26 cellular contexts compared by ENCODE assay signal in genomic region chrX:1182211-1182610, GRCh38. TPM values are rescaled to one million over a fixed set of nuclear protein-coding genes. Genes with fewer than 3 reads are reported as not detected.
DNase-seq lines count a peak whose midpoint lies in the region; ATAC-seq, FAIRE-seq and TF ChIP-seq lines count a peak whose summit lies in the region.
"Had no signal": no experiment of that assay in that cellular context is flagged by ENCODE, and none has a peak within 500 bp of the region (broad histone marks: within the 10 kb centered on the region; RNA-seq: fewer than 3 reads in every experiment).

No MANE protein-coding gene starts in this region.

- no peak for TF ChIP-seq CTCF in activated CD8-positive, alpha-beta T cell treated with anti-CD3 and anti-CD28 coated beads for 36 hours (IDR thresholded peaks at IDR 0.05)
- no peak for TF ChIP-seq CTCF in H1 (IDR thresholded peaks at IDR 0.05; ENCODE audit: control extremely low read depth in 1 of 3, insufficient read depth in 1 of 3, low read depth in 1 of 3, low read length in 3 of 3)

- no peaks in the 10 kb centered on the region for H3K9me3 Mint-ChIP-seq in activated CD8-positive, alpha-beta T cell treated with anti-CD3 and anti-CD28 coated beads, Interleukin-2, amount 10 ng/mL, durations not matched to agents 7 days and 5 days (ENCODE audit: insufficient read depth)
- H3K9me3 Mint-ChIP-seq in activated CD8-positive, alpha-beta T cell treated with anti-CD3 and anti-CD28 coated beads for 36 hours = no peaks in the 10 kb centered on the region
- no peaks in the 10 kb centered on the region for H3K9me3 Mint-ChIP-seq in activated CD4-positive, alpha-beta memory T cell treated with anti-CD3 and anti-CD28 coated beads for 36 hours
- H3K9me3 Mint-ChIP-seq: CD4-positive, alpha-beta T cell; CD8-positive, alpha-beta memory T cell had no signal

- no peaks in the 10 kb centered on the region for H3K4me1 Mint-ChIP-seq in activated CD8-positive, alpha-beta T cell treated with anti-CD3 and anti-CD28 coated beads, Interleukin-2, amount 10 ng/mL, durations not matched to agents 7 days and 5 days (ENCODE audit: low read depth)
- no peaks in the 10 kb centered on the region for H3K4me1 Mint-ChIP-seq in activated CD8-positive, alpha-beta T cell treated with anti-CD3 and anti-CD28 coated beads for 36 hours (ENCODE audit: low read depth)
- peaks cover 5% of the 10 kb centered on the region for H3K4me1 Mint-ChIP-seq in activated CD4-positive, alpha-beta memory T cell treated with anti-CD3 and anti-CD28 coated beads for 36 hours (ENCODE audit: low read depth)
- H3K4me1 Mint-ChIP-seq: CD8-positive, alpha-beta memory T cell had no signal

- H3K14ac ChIP-seq in H1 (ENCODE audit: insufficient read length) = no peak overlapping the region
- no peak overlapping the region for H3K14ac ChIP-seq in neuronal stem cell (ENCODE audit: low read length)

- H2BK20ac ChIP-seq in H1 (ENCODE audit: low read length) = peak overlapping the region; percentile 86; the same call in 1 of the 2 replicates

- H3K27me3 ChIP-seq in H1 (replicated peaks in 1 of 4; ENCODE audit: control insufficient read depth in 3 of 4, extremely low read depth in 1 of 4, insufficient read depth in 3 of 4, low read length in 3 of 4) = no peaks in the 10 kb centered on the region
- no peaks in the 10 kb centered on the region for H3K27me3 ChIP-seq in neuronal stem cell (ENCODE audit: control insufficient read depth in 3 of 3, insufficient read depth in 3 of 3, low read depth in 1 of 3, low read length in 3 of 3)
- H3K27me3 ChIP-seq: BE2C; BLaER1 treated with 17β-estradiol and CSF1 and Interleukin-3, amounts not matched to agents 10 nM and 100 nM had no signal

- H3K79me1 ChIP-seq in H1 (ENCODE audit: low read depth, low read length) (no peaks in the 10 kb centered on the region), neuronal stem cell (ENCODE audit: low read depth, low read length) (no peaks in the 10 kb centered on the region)

- TF ChIP-seq RAD21 in H1 (IDR thresholded peaks at IDR 0.05 in 1 of 2, conservative IDR thresholded peaks at IDR 0.05 in 1 of 2; ENCODE audit: low read depth in 2 of 2, low read length in 2 of 2) = no peak

- ATAC-seq in activated CD8-positive, alpha-beta T cell treated with anti-CD3 and anti-CD28 coated beads, Interleukin-2, amount 10 ng/mL, durations not matched to agents 7 days and 5 days = no peak
- no peak for ATAC-seq in activated CD8-positive, alpha-beta T cell treated with anti-CD3 and anti-CD28 coated beads for 36 hours
- ATAC-seq: A549, GM12878 had no signal

- POLR2A ChIA-PET in activated CD8-positive, alpha-beta T cell treated with anti-CD3 and anti-CD28 coated beads, Interleukin-2, amount 10 ng/mL, durations not matched to agents 7 days and 5 days (lab: Charles Lee) = no interaction called here
- POLR2A ChIA-PET in activated CD8-positive, alpha-beta T cell treated with anti-CD3 and anti-CD28 coated beads for 36 hours (lab: Charles Lee) = no interaction called here
- POLR2A ChIA-PET in H1 (lab: Charles Lee; ENCODE audit: partially characterized antibody) = no interaction called here
- POLR2A ChIA-PET in activated CD4-positive, alpha-beta memory T cell treated with anti-CD3 and anti-CD28 coated beads for 36 hours (lab: Charles Lee) = no interaction called here

- H2AK5ac ChIP-seq in H1 (ENCODE audit: low read depth, low read length) (no peak overlapping the region), neuronal stem cell (ENCODE audit: low read depth, low read length) (peak overlapping the region; percentile 63)

- H3K27ac ChIP-seq in H1 (ENCODE audit: low read depth, low read length) = no peak overlapping the region
- H3K27ac ChIP-seq in neuronal stem cell (replicated peaks; ENCODE audit: low read length) = no peak overlapping the region
- H3K27ac ChIP-seq: A549; BLaER1 treated with 17β-estradiol and CSF1 and Interleukin-3, amounts not matched to agents 10 nM and 100 nM had no signal

- CTCF ChIA-PET in activated CD8-positive, alpha-beta T cell treated with anti-CD3 and anti-CD28 coated beads, Interleukin-2, amount 10 ng/mL, durations not matched to agents 7 days and 5 days (lab: Charles Lee) = no interaction called here
- CTCF ChIA-PET in activated CD8-positive, alpha-beta T cell treated with anti-CD3 and anti-CD28 coated beads for 36 hours (lab: Charles Lee) = no interaction called here
- CTCF ChIA-PET in H1 (lab: Charles Lee; ENCODE audit: partially characterized antibody) = no interaction called here
- CTCF ChIA-PET in activated CD4-positive, alpha-beta memory T cell treated with anti-CD3 and anti-CD28 coated beads for 36 hours (lab: Charles Lee) = no interaction called here

- no peak overlapping the region; a peak in 1 of 4 replicates for H3K4me2 ChIP-seq in H1 (ENCODE audit: insufficient read depth in 1 of 2, low read depth in 2 of 2, low read length in 2 of 2)
- H3K4me2 ChIP-seq in neuronal stem cell (ENCODE audit: insufficient read depth, low read length, poor library complexity, severe bottlenecking) = no peak overlapping the region
- H3K4me2 ChIP-seq: A549; BLaER1 treated with 17β-estradiol and CSF1 and Interleukin-3, amounts not matched to agents 10 nM and 100 nM had no signal

- TF ChIP-seq POLR2A in H1 (IDR thresholded peaks at IDR 0.05; ENCODE audit: control extremely low read depth in 1 of 2, low read depth in 2 of 2, low read length in 2 of 2) = no peak

- no peak overlapping the region for H4K5ac ChIP-seq in H1 (ENCODE audit: insufficient read length, low read depth, low read length)

- H3K36me3 ChIP-seq in H1 (ENCODE audit: control insufficient read depth in 2 of 4, insufficient read depth in 4 of 4, low read length in 3 of 4) (no peaks in the 10 kb centered on the region), neuronal stem cell (replicated peaks in 1 of 2; ENCODE audit: control insufficient read depth in 2 of 2, insufficient read depth in 2 of 2, low read length in 2 of 2) (no peaks in the 10 kb centered on the region)
- H3K36me3 ChIP-seq: BE2C; BLaER1 treated with 17β-estradiol and CSF1 and Interleukin-3, amounts not matched to agents 10 nM and 100 nM had no signal

- peak overlapping the region; percentile 56 for H4K91ac ChIP-seq in H1 (replicated peaks; ENCODE audit: insufficient read length, low read length)
- H4K91ac ChIP-seq in neuronal stem cell (ENCODE audit: low read depth, low read length, poor library complexity) = no peak overlapping the region

- no peaks in the 10 kb centered on the region for H3K23me2 ChIP-seq in H1 (ENCODE audit: low read depth, low read length)

- 83% methylated on average over 4 of the region's 4 CpGs; no CpG with 5 or more reads in 1 of the 2 experiments for WGBS in H1 (ENCODE audit: extremely low coverage in 1 of 2, insufficient coverage in 1 of 2, insufficient read length in 1 of 2, insufficient replicate concordance in 2 of 2, low coverage in 1 of 2, low lambda C conversion rate in 2 of 2, missing lambda C conversion rate in 1 of 2), 2 experiments
- no CpG with 5 or more reads among the region's 4 CpGs for WGBS in neuronal stem cell (ENCODE audit: extremely low coverage in 2 of 2, insufficient read length in 2 of 2, insufficient replicate concordance in 1 of 2), 2 donors

- no peak overlapping the region for H3K56ac ChIP-seq in H1 (replicated peaks; ENCODE audit: insufficient read length, low read depth, low read length)

- H3K18ac ChIP-seq in H1 (ENCODE audit: extremely low read depth, low read length) (peak overlapping the region; percentile 78), neuronal stem cell (ENCODE audit: low read length) (no peak overlapping the region)

- no peak overlapping the region for H3K9ac ChIP-seq in H1 (replicated peaks in 1 of 4; ENCODE audit: extremely low read depth in 1 of 4, low read depth in 3 of 4, low read length in 3 of 4)
- H3K9ac ChIP-seq in neuronal stem cell (ENCODE audit: low read depth, low read length, poor library complexity) = no peak overlapping the region
- H3K9ac ChIP-seq: BLaER1 treated with 17β-estradiol and CSF1 and Interleukin-3, amounts not matched to agents 10 nM and 100 nM had no signal

- H2BK120ac ChIP-seq in H1 (replicated peaks; ENCODE audit: low read depth, low read length) = peak overlapping the region; percentile 5
- H2BK120ac ChIP-seq in neuronal stem cell (ENCODE audit: low read depth, low read length) = no peak overlapping the region

- H3K4me1 ChIP-seq in H1 (replicated peaks in 1 of 4; ENCODE audit: control insufficient read depth in 3 of 4, insufficient read depth in 4 of 4, low read length in 3 of 4) (peaks cover 4 to 8% (median 4%) of the 10 kb centered on the region in 4 experiments; a peak in 5 of 7 replicates), neuronal stem cell (ENCODE audit: control insufficient read depth in 2 of 2, insufficient read depth in 1 of 2, low read depth in 1 of 2, low read length in 2 of 2) (peaks cover 0 to 4% of the 10 kb centered on the region in 2 donors)
- H3K4me1 ChIP-seq: BE2C had no signal

- DNase-seq in activated CD8-positive, alpha-beta T cell treated with anti-CD3 and anti-CD28 coated beads, Interleukin-2, amount 10 ng/mL, durations not matched to agents 7 days and 5 days = peak; percentile 9
- DNase-seq in activated CD8-positive, alpha-beta T cell treated with anti-CD3 and anti-CD28 coated beads for 36 hours = no peak
- DNase-seq in stimulated activated CD4-positive, alpha-beta T cell treated with anti-CD3 and anti-CD28 coated beads, Interleukin-4, amount 100 ng/mL, for 24 hours = peak; percentile 1
- DNase-seq in stimulated activated CD4-positive, alpha-beta T cell treated with anti-CD3 and anti-CD28 coated beads, Interleukin-15, amount 100 ng/mL, for 24 hours = no peak
- peak in 1 of 2 experiments; percentile 28 for DNase-seq in H1 (ENCODE audit: low read depth in 1 of 2, low spot score in 2 of 2)
- no peak for DNase-seq in neuronal stem cell (ENCODE audit: low spot score)
- no peak for DNase-seq in stimulated activated naive CD4-positive, alpha-beta T cell treated with Interleukin-2 at 50 U/mL for 16 hours (lab: John Stamatoyannopoulos, UW)
- DNase-seq in activated CD4-positive, alpha-beta memory T cell treated with anti-CD3 and anti-CD28 coated beads for 36 hours = no peak
- DNase-seq: 8988T; ACHN; AML-193; BE2C; CD4-positive, alpha-beta T cell; CD8-positive, alpha-beta memory T cell; DMS 273 treated with DMSO at 0.1 percent for 48 hours; DMS79; EL; GDM1; GOT3; H7; HCEC 1CT had no signal

- no peaks in the 10 kb centered on the region for H3K36me3 Mint-ChIP-seq in activated CD8-positive, alpha-beta T cell treated with anti-CD3 and anti-CD28 coated beads, Interleukin-2, amount 10 ng/mL, durations not matched to agents 7 days and 5 days (ENCODE audit: low read depth)
- H3K36me3 Mint-ChIP-seq in activated CD8-positive, alpha-beta T cell treated with anti-CD3 and anti-CD28 coated beads for 36 hours (ENCODE audit: low read depth) = no peaks in the 10 kb centered on the region
- H3K36me3 Mint-ChIP-seq in activated CD4-positive, alpha-beta memory T cell treated with anti-CD3 and anti-CD28 coated beads for 36 hours = no peaks in the 10 kb centered on the region
- H3K36me3 Mint-ChIP-seq: CD14-positive monocyte; CD8-positive, alpha-beta memory T cell had no signal

- no peak for TF ChIP-seq EP300 in H1 (IDR thresholded peaks at IDR 0.05; ENCODE audit: borderline replicate concordance in 1 of 2, low read depth in 2 of 2, low read length in 2 of 2)

- no peak overlapping the region for H3K27ac Mint-ChIP-seq in activated CD8-positive, alpha-beta T cell treated with anti-CD3 and anti-CD28 coated beads, Interleukin-2, amount 10 ng/mL, durations not matched to agents 7 days and 5 days
- H3K27ac Mint-ChIP-seq in activated CD8-positive, alpha-beta T cell treated with anti-CD3 and anti-CD28 coated beads for 36 hours = no peak overlapping the region
- H3K27ac Mint-ChIP-seq in activated CD4-positive, alpha-beta memory T cell treated with anti-CD3 and anti-CD28 coated beads for 36 hours = no peak overlapping the region
- H3K27ac Mint-ChIP-seq: CD4-positive, alpha-beta T cell; CD8-positive, alpha-beta memory T cell had no signal

- H3K4me3 Mint-ChIP-seq in activated CD8-positive, alpha-beta T cell treated with anti-CD3 and anti-CD28 coated beads, Interleukin-2, amount 10 ng/mL, durations not matched to agents 7 days and 5 days = no peak overlapping the region
- H3K4me3 Mint-ChIP-seq in activated CD8-positive, alpha-beta T cell treated with anti-CD3 and anti-CD28 coated beads for 36 hours = no peak overlapping the region
- H3K4me3 Mint-ChIP-seq in activated CD4-positive, alpha-beta memory T cell treated with anti-CD3 and anti-CD28 coated beads for 36 hours = no peak overlapping the region
- H3K4me3 Mint-ChIP-seq: CD14-positive monocyte; CD4-positive, alpha-beta T cell; CD8-positive, alpha-beta memory T cell had no signal

- peak overlapping the region; percentile 92; the same call in 1 of the 2 replicates for H2BK12ac ChIP-seq in H1 (ENCODE audit: low read depth, low read length)
- H2BK12ac ChIP-seq in neuronal stem cell (ENCODE audit: low read length) = no peak overlapping the region

- H2AFZ ChIP-seq in H1 (ENCODE audit: low read length) (0 out of 2 replicates have a peak overlapping the region, but pooled peaks have one; percentile 53), neuronal stem cell (ENCODE audit: low read length) (no peak overlapping the region)

- H3K9me3 ChIP-seq in H1 (ENCODE audit: insufficient read depth in 2 of 2, low read depth in 1 of 2, low read length in 1 of 2) = no peaks in the 10 kb centered on the region
- H3K9me3 ChIP-seq in neuronal stem cell (replicated peaks in 1 of 2; ENCODE audit: control insufficient read depth in 2 of 2, insufficient read depth in 1 of 2, low read depth in 1 of 2, low read length in 2 of 2) = no peaks in the 10 kb centered on the region
- H3K9me3 ChIP-seq: A549; BE2C; BLaER1 treated with 17β-estradiol and CSF1 and Interleukin-3, amounts not matched to agents 10 nM and 100 nM had no signal

- H3K4me3 ChIP-seq in H1 (ENCODE audit: extremely low read depth in 1 of 4, insufficient read depth in 2 of 4, low read depth in 3 of 4, low read length in 4 of 4) = no peak overlapping the region
- no peak overlapping the region for H3K4me3 ChIP-seq in neuronal stem cell (ENCODE audit: low read length in 2 of 2)
- H3K4me3 ChIP-seq: A549; BLaER1 treated with 17β-estradiol and CSF1 and Interleukin-3, amounts not matched to agents 10 nM and 100 nM; GM12878 had no signal

- no peaks in the 10 kb centered on the region for H4K20me1 ChIP-seq in H1 (replicated peaks in 1 of 2; ENCODE audit: control insufficient read depth in 1 of 2, insufficient read depth in 2 of 2, low read length in 2 of 2)
- H4K20me1 ChIP-seq: BLaER1 treated with 17β-estradiol and CSF1 and Interleukin-3, amounts not matched to agents 10 nM and 100 nM had no signal

- intact Hi-C loops in activated CD8-positive, alpha-beta T cell treated with anti-CD3 and anti-CD28 coated beads for 36 hours (cut with micrococcal nuclease) = no loop called here
- intact Hi-C loops in activated CD4-positive, alpha-beta memory T cell treated with anti-CD3 and anti-CD28 coated beads for 36 hours (cut with micrococcal nuclease) = no loop called here

- H4K8ac ChIP-seq in H1 (ENCODE audit: extremely low read depth, insufficient read depth, low read length) (no peak overlapping the region), neuronal stem cell (ENCODE audit: low read depth, low read length) (no peak overlapping the region)

- no peaks in the 10 kb centered on the region for H3K79me2 ChIP-seq in H1 (ENCODE audit: control insufficient read depth in 1 of 2, insufficient read depth in 2 of 2, low read length in 2 of 2)

- no peak overlapping the region for H3K4ac ChIP-seq in H1 (replicated peaks; ENCODE audit: insufficient read length, low read depth, low read length)
- no peak overlapping the region for H3K4ac ChIP-seq in neuronal stem cell (ENCODE audit: low read length)

- no peak for FAIRE-seq in H1 (lab: Jason Lieb, UNC)
- FAIRE-seq: A549, D721Med, GM12878 had no signal

- H2BK15ac ChIP-seq in H1 (ENCODE audit: low read length) = peak overlapping the region; percentile 61; the same call in 1 of the 2 replicates
- no peak overlapping the region for H2BK15ac ChIP-seq in neuronal stem cell (ENCODE audit: low read length)

- H3K23ac ChIP-seq in H1 (ENCODE audit: insufficient read length) = no peak overlapping the region
- peak overlapping the region; percentile 31 for H3K23ac ChIP-seq in neuronal stem cell (ENCODE audit: low read depth, low read length, poor library complexity)

- H2BK5ac ChIP-seq in H1 (ENCODE audit: low read depth, low read length) (no peak overlapping the region; the same call in 1 of the 2 replicates), neuronal stem cell (ENCODE audit: low read length) (no peak overlapping the region)

- no peaks in the 10 kb centered on the region for H3K27me3 Mint-ChIP-seq in activated CD8-positive, alpha-beta T cell treated with anti-CD3 and anti-CD28 coated beads, Interleukin-2, amount 10 ng/mL, durations not matched to agents 7 days and 5 days (ENCODE audit: low read depth)
- H3K27me3 Mint-ChIP-seq in activated CD8-positive, alpha-beta T cell treated with anti-CD3 and anti-CD28 coated beads for 36 hours = no peaks in the 10 kb centered on the region
- H3K27me3 Mint-ChIP-seq in activated CD4-positive, alpha-beta memory T cell treated with anti-CD3 and anti-CD28 coated beads for 36 hours = no peaks in the 10 kb centered on the region
- H3K27me3 Mint-ChIP-seq: CD4-positive, alpha-beta T cell had no signal

RNA-seq across cellular contexts. Expression of gene CRLF2, which starts 30.2 kb away (rescaled TPM):
- total RNA-seq in activated CD8-positive, alpha-beta T cell treated with anti-CD3 and anti-CD28 coated beads, Interleukin-2, amount 10 ng/mL, durations not matched to agents 7 days and 5 days = 1 to 10 TPM; 1.1 to 1.4 TPM
- total RNA-seq in activated CD8-positive, alpha-beta T cell treated with anti-CD3 and anti-CD28 coated beads for 36 hours = under 1 TPM; 0.43 to 0.51 TPM
- total RNA-seq in H1 (2021; fragmentation: NEBNext Ultra II Directional; extraction: Animal tissue kit (Norgen Biotek cat#: 25700)) = not detected in 2 replicates
- polyA plus RNA-seq in H1 (2011; rRNA removed) = 0.06 and 0.08 TPM in 2 replicates
- polyA plus RNA-seq in H1 (2011; cell fraction: cytosol; rRNA removed) = 0.04 TPM
- 0.10 TPM for polyA plus RNA-seq in H1 (2011; cell fraction: nucleus; rRNA removed)
- polyA plus RNA-seq in H1 (2012, experiment 1 of 2) = not detected in 4 replicates
- not detected for polyA plus RNA-seq in H1 (2012, experiment 2 of 2)
- 0.04 TPM for polyA plus RNA-seq in H1 (2013, experiment 1 of 2)
- polyA plus RNA-seq in H1 (2013, experiment 2 of 2) = not detected
- 0.10 TPM in 1 of 2 replicates, not detected in the other for polyA minus RNA-seq in H1 (2011; rRNA and poly(A)+ RNA removed)
- polyA minus RNA-seq in H1 (2011; cell fraction: cytosol; rRNA and poly(A)+ RNA removed) = not detected
- not detected for polyA minus RNA-seq in H1 (2011; cell fraction: nucleus; rRNA and poly(A)+ RNA removed)
- not detected for polyA plus RNA-seq in neuronal stem cell (2013, experiment 1 of 2)
- not detected for polyA plus RNA-seq in neuronal stem cell (2013, experiment 2 of 2)
- total RNA-seq in activated CD4-positive, alpha-beta memory T cell treated with anti-CD3 and anti-CD28 coated beads for 36 hours = 1 to 10 TPM in 1 of 2 experiments, under 1 TPM in 1; 0.44 to 1.3 TPM
- total RNA-seq: H7 had no signal
- polyA plus RNA-seq: CD8-positive, alpha-beta memory T cell had no signal

Comparison
In these comparisons a context has a peak if more than half of its experiments do, and no peak if none do; other contexts are left out.
1. DNase-seq: peak in activated CD8-positive, alpha-beta T cell treated with anti-CD3 and anti-CD28 coated beads, Interleukin-2, amount 10 ng/mL, durations not matched to agents 7 days and 5 days (single experiment) and stimulated activated CD4-positive, alpha-beta T cell treated with anti-CD3 and anti-CD28 coated beads, Interleukin-4, amount 100 ng/mL, for 24 hours (single experiment); none in activated CD8-positive, alpha-beta T cell treated with anti-CD3 and anti-CD28 coated beads for 36 hours (single experiment), stimulated activated CD4-positive, alpha-beta T cell treated with anti-CD3 and anti-CD28 coated beads, Interleukin-15, amount 100 ng/mL, for 24 hours (single experiment), neuronal stem cell (single experiment), stimulated activated naive CD4-positive, alpha-beta T cell treated with Interleukin-2 at 50 U/mL for 16 hours (single experiment) and activated CD4-positive, alpha-beta memory T cell treated with anti-CD3 and anti-CD28 coated beads for 36 hours (single experiment).